In genomic region chr4:26076000-26076587, GRCh38 we compare ENCODE assay signal across 8 cellular contexts.
DNase-seq lines count a peak whose midpoint lies in the region; ATAC-seq and TF ChIP-seq lines count a peak whose summit lies in the region.

No MANE protein-coding gene starts in this region.

- H3K4me1 ChIP-seq in PC-3 (ENCODE audit: insufficient read depth, low read length) (peaks cover 34% of the 10 kb centered on the region), smooth muscle cell (ENCODE audit: low read depth) (no peaks in the 10 kb centered on the region)

- intact Hi-C loops in PC-3 (cut with micrococcal nuclease): loop anchor here (5.0 kb wide), 1 partner anchor 336 kb away; no protein-coding TSS in a partner anchor

- H3K79me2 ChIP-seq in PC-3 (ENCODE audit: low read length): no peaks in the 10 kb centered on the region
- H3K79me2 ChIP-seq in smooth muscle cell (ENCODE audit: low read depth): no peaks in the 10 kb centered on the region

- H3K9me3 ChIP-seq in PC-3 (ENCODE audit: low read length): no peaks in the 10 kb centered on the region
- H3K9me3 ChIP-seq in smooth muscle cell (replicated peaks; ENCODE audit: low read depth): no peaks in the 10 kb centered on the region

- H3K4me3 ChIP-seq in PC-3 (ENCODE audit: low read length) (peak overlapping the region; percentile 35; the same call in 1 of the 2 replicates), smooth muscle cell (no peak overlapping the region)

- H2AFZ ChIP-seq in PC-3 (ENCODE audit: low read length): no peak overlapping the region
- H2AFZ ChIP-seq in smooth muscle cell (ENCODE audit: low read depth): no peak overlapping the region

- POLR2A ChIA-PET in PC-3 (lab: Charles Lee; ENCODE audit: unreplicated experiment): interaction anchor here (0.6 kb wide), 1 partner anchor 163 kb away, joined by 3 read pairs; no protein-coding TSS in a partner anchor

- ATAC-seq in GM18858 (IDR thresholded peaks at IDR 0.05; ENCODE audit: unreplicated experiment) (peak; percentile 70), HG02642 (IDR thresholded peaks at IDR 0.05; ENCODE audit: poor library complexity, unreplicated experiment) (peak; percentile 71), PC-3 (peak; percentile 49)

- no TSS peak for BruUV-seq in PC-3 (replicated peaks; lab: Mats Ljungman, UMichigan)

- WGBS in smooth muscle cell (ENCODE audit: low lambda C conversion rate): 85% methylated on average over 4 of the region's 4 CpGs

- H3K36me3 ChIP-seq in PC-3 (ENCODE audit: low read depth, low read length): no peaks in the 10 kb centered on the region
- no peaks in the 10 kb centered on the region for H3K36me3 ChIP-seq in smooth muscle cell (ENCODE audit: low read depth)

- H4K20me1 ChIP-seq in PC-3 (ENCODE audit: low read length) (no peaks in the 10 kb centered on the region), smooth muscle cell (ENCODE audit: low read depth) (no peaks in the 10 kb centered on the region)

- no peak for TF ChIP-seq CTCF in PC-3 (conservative IDR thresholded peaks at IDR 0.05; ENCODE audit: low read depth, low read length)
- no peak for TF ChIP-seq CTCF in smooth muscle cell (IDR thresholded peaks at IDR 0.05; ENCODE audit: borderline replicate concordance, insufficient read depth, poor library complexity, severe bottlenecking)

- H3K27ac ChIP-seq in PC-3 (ENCODE audit: low read length): peak overlapping the region; percentile 86
- no peak overlapping the region for H3K27ac ChIP-seq in smooth muscle cell (ENCODE audit: low read depth)

- DNase-seq in PC-3 (peak; percentile 68), fibroblast of gingiva (ENCODE audit: low read depth) (peak; percentile 47), stromal cell of bone marrow (ENCODE audit: low read depth) (peak; percentile 77), HK-2 (ENCODE audit: unreplicated experiment) (no peak), smooth muscle cell (lab: John Stamatoyannopoulos, UW; ENCODE audit: unreplicated experiment) (no peak), HUDEP-2 (lab: John Stamatoyannopoulos, UW; ENCODE audit: unreplicated experiment in 76 of 76) (no peak)

- H3K9me2 ChIP-seq in PC-3 (replicated peaks; ENCODE audit: low read length): no peaks in the 10 kb centered on the region

- H3K27me3 ChIP-seq in PC-3 (ENCODE audit: low read length) (no peaks in the 10 kb centered on the region), smooth muscle cell (ENCODE audit: low read depth) (no peaks in the 10 kb centered on the region)

- H3K9ac ChIP-seq in PC-3 (ENCODE audit: low read length) (no peak overlapping the region), smooth muscle cell (ENCODE audit: low read depth) (no peak overlapping the region)

- peak overlapping the region; percentile 70 for H3K4me2 ChIP-seq in PC-3 (ENCODE audit: low read length)
- no peak overlapping the region for H3K4me2 ChIP-seq in smooth muscle cell

- CTCF ChIA-PET in PC-3 (lab: Charles Lee): no interaction called here

- peaks cover 5% of the 10 kb centered on the region for H3F3A ChIP-seq in PC-3 (ENCODE audit: low read length, unreplicated experiment)
- no peaks in the 10 kb centered on the region for H3F3A ChIP-seq in smooth muscle cell (ENCODE audit: low read depth)

Comparison
In these comparisons a context has a peak if more than half of its experiments do, and no peak if none do; other contexts are left out.
1. DNase-seq: peak in PC-3 (single experiment), fibroblast of gingiva (single experiment) and stromal cell of bone marrow (single experiment); none in HK-2 (single experiment), smooth muscle cell (single experiment) and HUDEP-2 (0 of 76).
2. Peak in every context shown above with its lines, with median percentiles within 50 percentile points of each other: ATAC-seq.